1 cellular context compared by ENCODE assay signal in the genomic region with DNA sequence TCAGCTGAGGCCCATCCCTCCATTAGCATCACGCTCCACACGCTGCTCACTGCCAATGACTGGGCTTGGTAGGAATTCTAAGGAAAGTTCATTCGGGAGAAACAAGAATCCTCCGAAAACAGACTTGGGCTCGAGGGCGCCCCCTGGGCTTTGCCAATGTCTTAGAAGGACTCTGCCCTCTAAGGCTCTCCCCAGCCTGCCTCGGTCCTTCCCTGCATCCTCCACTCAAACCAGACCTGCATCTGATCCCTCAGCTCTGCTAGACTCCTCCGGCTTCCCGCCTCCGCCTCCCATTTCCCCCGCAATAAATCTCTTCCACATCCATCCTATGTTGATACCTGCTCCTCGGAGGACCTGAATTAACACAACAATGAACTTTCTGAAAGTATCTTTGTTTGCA.
A peak's percentile ranks its signal among the peaks of the same experiment; 100 is the strongest.
TF ChIP-seq lines count a peak whose summit lies in the region.

No MANE protein-coding gene starts in this region.

TF ChIP-seq in H1, 55 proteins besides CTCF, POLR2A, EP300 and RAD21:
- no peak for TF ChIP-seq ATF2 (IDR thresholded peaks at IDR 0.05; ENCODE audit: low read length)
- TF ChIP-seq E2F6 (IDR thresholded peaks at IDR 0.05) = no peak; the same call in 1 of the 2 replicates
- TF ChIP-seq RXRA (IDR thresholded peaks at IDR 0.05; ENCODE audit: insufficient read depth, low read depth, low read length) = no peak
- 0 out of 4 replicates have a peak, but pooled peaks of 1 of the 2 experiments have one; percentile 50 for TF ChIP-seq HDAC2 (IDR thresholded peaks at IDR 0.05; ENCODE audit: borderline replicate concordance in 1 of 2, low read depth in 2 of 2, low read length in 2 of 2)
- 0 out of 2 replicates have a peak, but pooled peaks have one; percentile 17 for TF ChIP-seq YY1 (IDR thresholded peaks at IDR 0.05; ENCODE audit: low read depth, low read length)
- TF ChIP-seq CTBP2 (IDR thresholded peaks at IDR 0.05; ENCODE audit: borderline replicate concordance, insufficient read depth, insufficient read length, low read length) = no peak
- TF ChIP-seq PHF8 (conservative IDR thresholded peaks at IDR 0.05; ENCODE audit: low read depth, low read length) = no peak
- TF ChIP-seq CBX8 (IDR thresholded peaks at IDR 0.05; ENCODE audit: borderline replicate concordance, low read depth, low read length) = no peak
- no peak for TF ChIP-seq RBBP5 (IDR thresholded peaks at IDR 0.05; ENCODE audit: borderline replicate concordance, low read depth, low read length)
